In genomic region chr18:73805991-73806390, GRCh38 we compare ENCODE assay signal across 33 cellular contexts.
"Had no signal": no experiment of that assay in that cellular context is flagged by ENCODE, and none has a peak within 500 bp of the region (broad histone marks: within the 10 kb centered on the region; RNA-seq: fewer than 3 reads in every experiment).

No MANE protein-coding gene starts in this region.

- DNase-seq: activated CD4-positive, alpha-beta memory T cell treated with anti-CD3 and anti-CD28 coated beads, Interleukin-2, amount 10 ng/mL, durations not matched to agents 7 days and 5 days; activated CD4-positive, alpha-beta T cell treated with anti-CD3 and anti-CD28 coated beads for 4 hours; activated CD4-positive, alpha-beta T cell treated with anti-CD3 and anti-CD28 coated beads, Interleukin-2, amount 10 ng/mL, durations not matched to agents 7 days and 5 days; activated CD4-positive, alpha-beta T cell treated with anti-CD3 and anti-CD28 coated beads, Interleukin-2, amount 50 U/mL, for 4 hours; activated CD4-positive, CD25-positive, alpha-beta regulatory T cell; activated CD4-positive, CD25-positive, alpha-beta regulatory T cell treated with anti-CD3 and anti-CD28 coated beads, Interleukin-2, amount 50 U/mL, for 72 hours; activated CD8-positive, alpha-beta memory T cell treated with anti-CD3 and anti-CD28 coated beads, Interleukin-2, amount 50 U/mL, for 48 hours; activated gamma-delta T cell; activated naive CD4-positive, alpha-beta T cell; activated naive CD4-positive, alpha-beta T cell treated with anti-CD3 and anti-CD28 coated beads, Interleukin-2, amount 10 ng/mL, durations not matched to agents 7 days and 5 days; activated T-cell treated with anti-CD3 and anti-CD28 coated beads for 4 hours; activated T-cell treated with anti-CD3 and anti-CD28 coated beads, Interleukin-2, amount 50 U/mL, for 24 hours; activated T-cell treated with anti-CD3 and anti-CD28 coated beads, Interleukin-2, amount 50 U/mL, for 72 hours; amniotic stem cell; anterior cingulate cortex; body of pancreas; caudate nucleus; cortex of kidney; dermis blood vessel endothelial cell; effector CD4-positive, alpha-beta T cell; effector memory CD8-positive, alpha-beta T cell; erythroblast; foreskin keratinocyte; gastrocnemius medialis; heart right ventricle; T-cell; T-helper 17 cell; T1000; WERI-Rb-1 had no signal

- H3K27me3 Mint-ChIP-seq: activated CD4-positive, alpha-beta memory T cell treated with anti-CD3 and anti-CD28 coated beads, Interleukin-2, amount 10 ng/mL, durations not matched to agents 7 days and 5 days; activated CD4-positive, alpha-beta T cell treated with anti-CD3 and anti-CD28 coated beads, Interleukin-2, amount 10 ng/mL, durations not matched to agents 7 days and 5 days; activated naive CD4-positive, alpha-beta T cell treated with anti-CD3 and anti-CD28 coated beads, Interleukin-2, amount 10 ng/mL, durations not matched to agents 7 days and 5 days; activated T-cell treated with anti-CD3 and anti-CD28 coated beads, Interleukin-2, amount 50 U/mL, for 24 hours; effector memory CD8-positive, alpha-beta T cell; T-cell had no signal

- H3K36me3 ChIP-seq: esophagus muscularis mucosa, gastrocnemius medialis, heart right ventricle, WERI-Rb-1 had no signal

- H3K27me3 ChIP-seq: body of pancreas, esophagus muscularis mucosa, foreskin keratinocyte, gastrocnemius medialis, heart right ventricle had no signal

- H3K9me3 ChIP-seq: body of pancreas, esophagus muscularis mucosa, gastrocnemius medialis, heart right ventricle had no signal

- FAIRE-seq: colon had no signal

- H3K4me3 Mint-ChIP-seq: activated CD4-positive, alpha-beta memory T cell treated with anti-CD3 and anti-CD28 coated beads, Interleukin-2, amount 10 ng/mL, durations not matched to agents 7 days and 5 days; activated CD4-positive, alpha-beta T cell treated with anti-CD3 and anti-CD28 coated beads, Interleukin-2, amount 10 ng/mL, durations not matched to agents 7 days and 5 days; activated naive CD4-positive, alpha-beta T cell treated with anti-CD3 and anti-CD28 coated beads, Interleukin-2, amount 10 ng/mL, durations not matched to agents 7 days and 5 days; activated naive CD8-positive, alpha-beta T cell; activated T-cell treated with anti-CD3 and anti-CD28 coated beads, Interleukin-2, amount 50 U/mL, for 24 hours; activated T-cell treated with anti-CD3 and anti-CD28 coated beads, Interleukin-2, amount 50 U/mL, for 72 hours; effector memory CD8-positive, alpha-beta T cell; T-cell; T-helper 17 cell; T-helper 2 cell treated with Interferon-gamma antibody and Interleukin-4, amounts not matched to agents 5 μg/mL and 100 μg/mL, for 36 hours had no signal

- H3K4me1 ChIP-seq: body of pancreas, esophagus muscularis mucosa, foreskin keratinocyte, gastrocnemius medialis had no signal

- H3K4me1 Mint-ChIP-seq: activated CD4-positive, alpha-beta memory T cell treated with anti-CD3 and anti-CD28 coated beads, Interleukin-2, amount 10 ng/mL, durations not matched to agents 7 days and 5 days; activated CD4-positive, alpha-beta T cell treated with anti-CD3 and anti-CD28 coated beads, Interleukin-2, amount 10 ng/mL, durations not matched to agents 7 days and 5 days; activated naive CD4-positive, alpha-beta T cell treated with anti-CD3 and anti-CD28 coated beads, Interleukin-2, amount 10 ng/mL, durations not matched to agents 7 days and 5 days; T-cell; T-helper 17 cell had no signal

- H3K4me3 ChIP-seq: body of pancreas, esophagus muscularis mucosa, gastrocnemius medialis, heart right ventricle had no signal

- H3K27ac ChIP-seq: body of pancreas, esophagus muscularis mucosa, foreskin keratinocyte, gastrocnemius medialis, heart right ventricle, WERI-Rb-1 had no signal

- H3K27ac Mint-ChIP-seq: activated CD4-positive, alpha-beta memory T cell treated with anti-CD3 and anti-CD28 coated beads, Interleukin-2, amount 10 ng/mL, durations not matched to agents 7 days and 5 days; activated CD4-positive, alpha-beta T cell treated with anti-CD3 and anti-CD28 coated beads, Interleukin-2, amount 10 ng/mL, durations not matched to agents 7 days and 5 days; activated naive CD4-positive, alpha-beta T cell treated with anti-CD3 and anti-CD28 coated beads, Interleukin-2, amount 10 ng/mL, durations not matched to agents 7 days and 5 days; activated naive CD8-positive, alpha-beta T cell; activated T-cell treated with anti-CD3 and anti-CD28 coated beads, Interleukin-2, amount 50 U/mL, for 24 hours; activated T-cell treated with anti-CD3 and anti-CD28 coated beads, Interleukin-2, amount 50 U/mL, for 72 hours; effector memory CD8-positive, alpha-beta T cell; T-cell; T-helper 17 cell; T-helper 2 cell treated with Interferon-gamma antibody and Interleukin-4, amounts not matched to agents 5 μg/mL and 100 μg/mL, for 36 hours had no signal

- ATAC-seq: activated T-cell treated with anti-CD3 and anti-CD28 coated beads, Interleukin-2, amount 50 U/mL, for 72 hours; body of pancreas; effector memory CD8-positive, alpha-beta T cell; foreskin keratinocyte; gastrocnemius medialis; heart right ventricle; T-cell; T-helper 17 cell had no signal

- H3K36me3 Mint-ChIP-seq: activated naive CD4-positive, alpha-beta T cell treated with anti-CD3 and anti-CD28 coated beads, Interleukin-2, amount 10 ng/mL, durations not matched to agents 7 days and 5 days; activated naive CD8-positive, alpha-beta T cell; T-cell had no signal

- H3K9me3 Mint-ChIP-seq: activated CD4-positive, alpha-beta memory T cell treated with anti-CD3 and anti-CD28 coated beads, Interleukin-2, amount 10 ng/mL, durations not matched to agents 7 days and 5 days; activated CD4-positive, alpha-beta T cell treated with anti-CD3 and anti-CD28 coated beads, Interleukin-2, amount 10 ng/mL, durations not matched to agents 7 days and 5 days; activated naive CD4-positive, alpha-beta T cell treated with anti-CD3 and anti-CD28 coated beads, Interleukin-2, amount 10 ng/mL, durations not matched to agents 7 days and 5 days; activated T-cell treated with anti-CD3 and anti-CD28 coated beads, Interleukin-2, amount 50 U/mL, for 24 hours; activated T-cell treated with anti-CD3 and anti-CD28 coated beads, Interleukin-2, amount 50 U/mL, for 72 hours; T-cell; T-helper 2 cell treated with Interferon-gamma antibody and Interleukin-4, amounts not matched to agents 5 μg/mL and 100 μg/mL, for 36 hours had no signal
